Comparison of ENCODE assay signal across 28 cellular contexts in genomic region chr1:15217654-15218053, GRCh38. TPM values are rescaled to one million over a fixed set of nuclear protein-coding genes. Genes with fewer than 3 reads are reported as not detected.
"Had no signal": no experiment of that assay in that cellular context is flagged by ENCODE, and none has a peak within 500 bp of the region (broad histone marks: within the 10 kb centered on the region; RNA-seq: fewer than 3 reads in every experiment).

No MANE protein-coding gene starts in this region.

- H3K9me3 Mint-ChIP-seq: effector memory CD8-positive, alpha-beta T cell; natural killer cell; stimulated activated naive CD8-positive, alpha-beta T cell treated with anti-CD3 and anti-CD28 coated beads, Interleukin-15, Interleukin-2, amounts not matched to agents 100 ng/mL and 50 ng/mL, for 24 hours had no signal

- H3K9me3 ChIP-seq: gastrocnemius medialis, heart left ventricle, lower lobe of right lung, ovary, psoas muscle, thoracic aorta, tibial nerve, upper lobe of right lung, uterus had no signal

- DNase-seq: cortex of kidney; effector memory CD8-positive, alpha-beta T cell; foreskin fibroblast; gastrocnemius medialis; heart left ventricle; hypothalamus; left ventricle myocardium superior; lower lobe of right lung; natural killer cell; occipital lobe; posterior cingulate gyrus; psoas muscle; right cardiac atrium; small intestine; stimulated activated CD4-positive, alpha-beta T cell treated with anti-CD3 and anti-CD28 coated beads, Interleukin-15, amount 100 ng/mL, for 24 hours; stimulated activated CD4-positive, alpha-beta T cell treated with anti-CD3 and anti-CD28 coated beads, Interleukin-2, amount 100 ng/mL, for 48 hours; stimulated activated naive B cell treated with anti-CD40 and anti-IgM and Interleukin-4, amounts not matched to agents 10 μg/mL and 1 μg/mL and 100 μg/mL, for 72 hours; upper lobe of right lung; uterus had no signal

- FAIRE-seq: endometrium, keratinocyte, small intestine had no signal

- H3K4me1 ChIP-seq: gastrocnemius medialis, psoas muscle had no signal

- H3K36me3 Mint-ChIP-seq: natural killer cell; stimulated activated naive B cell treated with anti-CD40 and anti-IgM and Interleukin-4, amounts not matched to agents 10 μg/mL and 1 μg/mL and 100 μg/mL, for 72 hours had no signal

- H3K4me1 Mint-ChIP-seq: stimulated activated naive B cell treated with anti-CD40 and anti-IgM and Interleukin-4, amounts not matched to agents 10 μg/mL and 1 μg/mL and 100 μg/mL, for 72 hours had no signal

- H3K27ac ChIP-seq: epithelial cell of prostate, gastrocnemius medialis, heart left ventricle, lower lobe of right lung, ovary, psoas muscle, thoracic aorta, tibial nerve, upper lobe of right lung, uterus had no signal

- H3K4me3 ChIP-seq: gastrocnemius medialis, heart left ventricle, lower lobe of right lung, ovary, psoas muscle, thoracic aorta, tibial nerve, upper lobe of right lung, uterus had no signal

- H3K36me3 ChIP-seq: gastrocnemius medialis, ovary, thoracic aorta, uterus had no signal

- ATAC-seq: esophagus mucosa; gastrocnemius medialis; left ventricle myocardium superior; psoas muscle; stimulated activated naive B cell treated with anti-CD40 and anti-IgM and Interleukin-4, amounts not matched to agents 10 μg/mL and 1 μg/mL and 100 μg/mL, for 72 hours had no signal

- H3K4me3 Mint-ChIP-seq: stimulated activated naive B cell treated with anti-CD40 and anti-IgM and Interleukin-4, amounts not matched to agents 10 μg/mL and 1 μg/mL and 100 μg/mL, for 72 hours; stimulated activated naive CD8-positive, alpha-beta T cell treated with anti-CD3 and anti-CD28 coated beads, Interleukin-15, Interleukin-2, amounts not matched to agents 100 ng/mL and 50 ng/mL, for 24 hours had no signal

- H3K27me3 ChIP-seq: gastrocnemius medialis, heart left ventricle, ovary, tibial nerve, upper lobe of right lung, uterus had no signal

- H3K27ac Mint-ChIP-seq: effector memory CD8-positive, alpha-beta T cell; stimulated activated naive B cell treated with anti-CD40 and anti-IgM and Interleukin-4, amounts not matched to agents 10 μg/mL and 1 μg/mL and 100 μg/mL, for 72 hours; stimulated activated naive CD8-positive, alpha-beta T cell treated with anti-CD3 and anti-CD28 coated beads, Interleukin-15, Interleukin-2, amounts not matched to agents 100 ng/mL and 50 ng/mL, for 24 hours had no signal

RNA-seq across cellular contexts. Expression of gene FHAD1, which starts 29.4 kb away (rescaled TPM):
- total RNA-seq: gastrocnemius medialis, glomerular endothelial cell, left ventricle myocardium superior had no signal
